Comparison of ENCODE assay signal across 8 cellular contexts in the genomic region with DNA sequence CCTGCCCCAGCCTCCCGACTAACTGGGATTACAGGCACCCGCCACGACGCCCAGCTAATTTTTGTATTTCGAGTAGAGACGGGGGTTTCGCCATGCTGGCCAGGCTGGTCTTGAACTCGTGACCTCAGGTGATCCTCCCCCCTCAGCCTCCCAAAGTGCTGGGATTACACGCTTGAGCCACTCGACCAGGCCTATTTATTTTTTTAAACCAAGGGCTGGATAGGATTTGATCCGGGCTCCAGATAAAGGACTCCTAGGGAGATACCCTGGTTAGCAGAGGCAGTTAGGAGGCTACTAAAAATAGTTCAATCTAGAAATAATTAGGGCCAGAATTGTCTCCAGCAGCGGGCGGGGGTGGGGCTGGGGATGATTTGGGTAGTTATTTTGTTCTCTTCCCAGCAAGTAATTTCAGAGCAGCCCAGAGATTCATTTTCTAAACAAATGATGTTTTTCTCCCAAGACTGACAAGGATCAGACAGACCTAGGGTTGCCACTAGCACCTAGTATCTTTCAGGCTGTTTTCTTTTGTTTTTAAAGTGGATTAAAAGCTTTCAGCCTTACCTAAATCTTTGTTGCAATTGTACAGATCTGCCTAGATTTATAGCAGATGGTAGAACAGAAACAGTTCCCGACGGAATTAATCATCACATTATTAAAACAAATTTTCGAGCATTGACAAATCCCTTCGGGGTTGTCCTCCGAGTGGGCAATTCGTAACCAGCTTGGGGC. TPM values are rescaled to one million over a fixed set of nuclear protein-coding genes. Genes with fewer than 3 reads are reported as not detected.
A peak's percentile ranks its signal among the peaks of the same experiment; 100 is the strongest.
DNase-seq lines count a peak whose midpoint lies in the region; ATAC-seq and TF ChIP-seq lines count a peak whose summit lies in the region.

No MANE protein-coding gene starts in this region.

- TF ChIP-seq CTCF in endodermal cell (conservative IDR thresholded peaks at IDR 0.05) (no peak), osteocyte (IDR thresholded peaks at IDR 0.05) (no peak)

- peaks cover 18% of the 10 kb centered on the region for H3K36me3 ChIP-seq in NT2/D1 (ENCODE audit: insufficient read depth, insufficient read length, low read length)
- H3K36me3 ChIP-seq in endodermal cell (ENCODE audit: control insufficient read depth, insufficient read depth, low read length), result peaks cover 15% of the 10 kb centered on the region

- peaks cover 24% of the 10 kb centered on the region for H3K4me1 Mint-ChIP-seq in endodermal cell
- H3K4me1 Mint-ChIP-seq in osteocyte (ENCODE audit: unreplicated experiment), result peaks cover 26% of the 10 kb centered on the region

- WGBS in endodermal cell (ENCODE audit: insufficient coverage in 1 of 2, insufficient read length in 1 of 2), 2 experiments, result 16 to 47% methylated on average over 6 to 19 of the region's 19 CpGs

- H3K9me3 Mint-ChIP-seq in endodermal cell (no peaks in the 10 kb centered on the region), osteocyte (ENCODE audit: unreplicated experiment) (no peaks in the 10 kb centered on the region)

- H3K9me3 ChIP-seq in NT2/D1 (ENCODE audit: insufficient read depth, low read length), result no peaks in the 10 kb centered on the region
- H3K9me3 ChIP-seq in endodermal cell (ENCODE audit: control insufficient read depth, low read length), result no peaks in the 10 kb centered on the region

- peak overlapping the region; percentile 94 for H3K4me3 Mint-ChIP-seq in endodermal cell
- peak overlapping the region; percentile 90 for H3K4me3 Mint-ChIP-seq in osteocyte (ENCODE audit: unreplicated experiment)

- peak overlapping the region; percentile 100 for H3K27ac Mint-ChIP-seq in endodermal cell
- H3K27ac Mint-ChIP-seq in osteocyte (ENCODE audit: unreplicated experiment), result peak overlapping the region; percentile 99

- H3K9ac ChIP-seq in NT2/D1 (ENCODE audit: insufficient read length, low read depth) (peak overlapping the region; percentile 72), endodermal cell (ENCODE audit: extremely low read depth, low read length, poor library complexity, severe bottlenecking) (peak overlapping the region; percentile 99)

- H3K27me3 Mint-ChIP-seq in endodermal cell (ENCODE audit: insufficient read depth) (no peaks in the 10 kb centered on the region), osteocyte (ENCODE audit: unreplicated experiment) (peaks cover 4% of the 10 kb centered on the region)

- ATAC-seq in GM19324 (IDR thresholded peaks at IDR 0.05; ENCODE audit: low FRiP score, unreplicated experiment), result no peak

- no peaks in the 10 kb centered on the region for H3K4me1 ChIP-seq in NT2/D1 (ENCODE audit: insufficient read depth, insufficient read length)
- no peaks in the 10 kb centered on the region for H3K4me1 ChIP-seq in endodermal cell (ENCODE audit: control insufficient read depth, insufficient read depth, low read length)

- H3K27me3 ChIP-seq in NT2/D1 (ENCODE audit: insufficient read depth, insufficient read length), result no peaks in the 10 kb centered on the region
- H3K27me3 ChIP-seq in endodermal cell (ENCODE audit: control insufficient read depth, insufficient read depth, low read length, poor library complexity, severe bottlenecking), result no peaks in the 10 kb centered on the region

- H3K4me3 ChIP-seq in NT2/D1 (ENCODE audit: insufficient read length, low read depth) (peak overlapping the region; percentile 27), endodermal cell (ENCODE audit: low read length) (peak overlapping the region; percentile 97)

- DNase-seq in GM03348 (ENCODE audit: low spot score) (peak; percentile 21), NT2/D1 (ENCODE audit: low read depth, low spot score) (no peak), endodermal cell (peak; percentile 66), osteocyte (ENCODE audit: extremely low spot score, unreplicated experiment) (no peak), SHP77 treated with DMSO at 0.1 percent for 48 hours (lab: John Stamatoyannopoulos, UW) (no peak), pons (ENCODE audit: low spot score) (no peak)
- no peak for DNase-seq in activated CD8-positive, alpha-beta memory T cell treated with anti-CD3 and anti-CD28 coated beads, Interleukin-2, amount 50 U/mL, for 48 hours

- H3K36me3 Mint-ChIP-seq in endodermal cell (ENCODE audit: low read depth) (peaks cover 2% of the 10 kb centered on the region), osteocyte (ENCODE audit: unreplicated experiment) (peaks cover 6% of the 10 kb centered on the region)

- H3K27ac ChIP-seq in endodermal cell (ENCODE audit: low read depth, low read length), result peak overlapping the region; percentile 99

RNA-seq across cellular contexts. Expression of gene SMC3, which starts 0.9 kb away (rescaled TPM):
- total RNA-seq in endodermal cell, result 10 to 100 TPM; 66.0 to 75.9 TPM
- polyA plus RNA-seq in endodermal cell (2013, experiment 1 of 2), result 82.0 TPM
- 83.0 TPM for polyA plus RNA-seq in endodermal cell (2013, experiment 2 of 2)
- total RNA-seq in osteocyte, result 39.8 and 42.8 TPM in 2 replicates

Comparison
In these comparisons a context has a peak if more than half of its experiments do, and no peak if none do; other contexts are left out.
1. DNase-seq: peak in GM03348 (single experiment) and endodermal cell (single experiment); none in NT2/D1 (single experiment), osteocyte (single experiment), SHP77 treated with DMSO at 0.1 percent for 48 hours (single experiment), pons (single experiment) and activated CD8-positive, alpha-beta memory T cell treated with anti-CD3 and anti-CD28 coated beads, Interleukin-2, amount 50 U/mL, for 48 hours (single experiment).